In the genomic region with DNA sequence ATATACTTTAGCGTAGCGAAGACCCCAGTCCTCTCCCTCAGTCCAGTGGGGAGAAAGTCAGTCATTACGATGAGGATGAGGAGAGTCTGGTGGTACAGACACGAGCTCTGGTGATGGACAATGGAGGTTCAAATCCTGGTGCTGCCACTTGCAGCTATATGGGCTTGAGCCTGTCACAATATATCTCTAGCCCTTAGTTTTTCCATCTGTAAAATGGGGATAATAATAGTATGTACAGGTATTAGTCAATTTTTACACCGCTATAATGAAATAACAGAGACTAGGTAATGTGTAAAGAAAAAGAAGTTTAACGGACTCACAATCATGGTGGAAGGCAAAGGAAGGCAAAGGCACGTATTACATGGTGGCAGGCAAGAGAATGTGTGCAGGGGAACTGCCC, we compare ENCODE assay signal across 23 cellular contexts.
"Had no signal": no experiment of that assay in that cellular context is flagged by ENCODE, and none has a peak within 500 bp of the region (broad histone marks: within the 10 kb centered on the region; RNA-seq: fewer than 3 reads in every experiment).

No MANE protein-coding gene starts in this region.

- H3K27me3 Mint-ChIP-seq: activated CD4-positive, alpha-beta T cell treated with anti-CD3 and anti-CD28 coated beads for 36 hours; brain; naive thymus-derived CD4-positive, alpha-beta T cell had no signal

- H3K9ac ChIP-seq: parathyroid adenoma had no signal

- H3K27me3 ChIP-seq: gastroesophageal sphincter, neutrophil, upper lobe of left lung had no signal

- H3K27ac ChIP-seq: epithelial cell of prostate, gastroesophageal sphincter, parathyroid adenoma, upper lobe of left lung had no signal

- H3K9me3 ChIP-seq: gastroesophageal sphincter, neutrophil, upper lobe of left lung had no signal

- H2AFZ ChIP-seq: parathyroid adenoma had no signal

- H3K9me3 Mint-ChIP-seq: activated naive CD4-positive, alpha-beta T cell treated with anti-CD3 and anti-CD28 coated beads for 36 hours; WTC11 had no signal

- DNase-seq: activated CD4-positive, alpha-beta T cell treated with anti-CD3 and anti-CD28 coated beads for 36 hours; activated CD4-positive, alpha-beta T cell treated with anti-CD3 and anti-CD28 coated beads, Interleukin-2, amount 50 U/mL, for 48 hours; activated effector memory CD4-positive, alpha-beta T cell treated with Interleukin-2 at 50 U/mL for 16 hours; activated naive CD4-positive, alpha-beta T cell treated with anti-CD3 and anti-CD28 coated beads for 36 hours; activated T-cell treated with anti-CD3 and anti-CD28 coated beads, Interleukin-2, amount 50 U/mL, for 72 hours; aorta; head of caudate nucleus; hypothalamus; left colon; naive thymus-derived CD4-positive, alpha-beta T cell; right cardiac atrium; stimulated activated CD4-positive, alpha-beta T cell treated with anti-CD3 and anti-CD28 coated beads, Interleukin-12 subunit alpha, Interleukin-12 subunit beta, amount 100 ng/mL, for 4 hours; stimulated activated CD4-positive, alpha-beta T cell treated with anti-CD3 and anti-CD28 coated beads, Interleukin-4, amount 100 ng/mL, for 4 hours; T1000; upper lobe of left lung had no signal

- H3K27ac Mint-ChIP-seq: activated CD4-positive, alpha-beta T cell treated with anti-CD3 and anti-CD28 coated beads for 36 hours; activated naive CD4-positive, alpha-beta T cell treated with anti-CD3 and anti-CD28 coated beads for 36 hours; activated T-cell treated with anti-CD3 and anti-CD28 coated beads, Interleukin-2, amount 50 U/mL, for 72 hours; T-helper 1 cell treated with Interleukin-12 subunit alpha and Interleukin-12 subunit beta and Interleukin-4 antibody, amounts not matched to agents 30 μg/mL and 1 μg/mL, for 36 hours; WTC11 had no signal

- H3K4me3 Mint-ChIP-seq: activated CD4-positive, alpha-beta T cell treated with anti-CD3 and anti-CD28 coated beads for 36 hours; activated naive CD4-positive, alpha-beta T cell treated with anti-CD3 and anti-CD28 coated beads for 36 hours; activated T-cell treated with anti-CD3 and anti-CD28 coated beads, Interleukin-2, amount 50 U/mL, for 72 hours; brain; naive thymus-derived CD4-positive, alpha-beta T cell; T-helper 1 cell treated with Interleukin-12 subunit alpha and Interleukin-12 subunit beta and Interleukin-4 antibody, amounts not matched to agents 30 μg/mL and 1 μg/mL, for 36 hours; WTC11 had no signal

- FAIRE-seq: islet of Langerhans had no signal

- ATAC-seq: activated CD4-positive, alpha-beta T cell treated with anti-CD3 and anti-CD28 coated beads for 36 hours; activated T-cell treated with anti-CD3 and anti-CD28 coated beads, Interleukin-2, amount 50 U/mL, for 72 hours; gastroesophageal sphincter; left colon; naive thymus-derived CD4-positive, alpha-beta T cell; right cardiac atrium; WTC11 had no signal

- H3K36me3 Mint-ChIP-seq: brain, WTC11 had no signal

- H3K79me2 ChIP-seq: parathyroid adenoma had no signal

- H3K4me3 ChIP-seq: gastroesophageal sphincter, upper lobe of left lung had no signal

- H3K36me3 ChIP-seq: gastroesophageal sphincter, neutrophil, upper lobe of left lung had no signal
